In genomic region chr4:162782778-162783507, GRCh38 we compare ENCODE assay signal across 28 cellular contexts.
A peak's percentile ranks its signal among the peaks of the same experiment; 100 is the strongest.
DNase-seq lines count a peak whose midpoint lies in the region; ATAC-seq and TF ChIP-seq lines count a peak whose summit lies in the region.
"Had no signal": no experiment of that assay in that cellular context is flagged by ENCODE, and none has a peak within 500 bp of the region (broad histone marks: within the 10 kb centered on the region; RNA-seq: fewer than 3 reads in every experiment).

No MANE protein-coding gene starts in this region.

- no peaks in the 10 kb centered on the region for H3K9me3 Mint-ChIP-seq in neural crest cell
- H3K9me3 Mint-ChIP-seq: activated naive CD4-positive, alpha-beta T cell treated with anti-CD3 and anti-CD28 coated beads, Interleukin-2, amount 50 U/mL, for 24 hours; endodermal cell had no signal

- TF ChIP-seq CTCF in SK-N-SH (IDR thresholded peaks at IDR 0.05) (no peak), dorsolateral prefrontal cortex (IDR thresholded peaks at IDR 0.05 in 54 of 56, conservative IDR thresholded peaks at IDR 0.05 in 2 of 56; ENCODE audit: low read depth in 1 of 56, partially characterized antibody in 56 of 56) (peak in 5 of 56 donors; percentile 8 to 29 (median 12)), neural crest cell (conservative IDR thresholded peaks at IDR 0.05) (no peak)

- H4K20me1 ChIP-seq in SK-N-SH (ENCODE audit: insufficient read depth), result no peaks in the 10 kb centered on the region
- H4K20me1 ChIP-seq: BLaER1 had no signal

- no peak for TF ChIP-seq RAD21 in SK-N-SH (IDR thresholded peaks at IDR 0.05; ENCODE audit: low read length)

- H3K4me2 ChIP-seq in SK-N-SH, result no peak overlapping the region
- H3K4me2 ChIP-seq: BLaER1 had no signal

- H3K79me2 ChIP-seq in SK-N-SH (ENCODE audit: insufficient read depth), result no peaks in the 10 kb centered on the region

- no peak overlapping the region for H3K27ac ChIP-seq in SK-N-SH (ENCODE audit: low read depth in 2 of 2, low read length in 1 of 2)
- H3K27ac ChIP-seq in dorsolateral prefrontal cortex, result peak overlapping the region; percentile 20 to 94 (median 82)
- H3K27ac ChIP-seq: BLaER1, pancreas, right lobe of liver, SJCRH30, VCaP had no signal

- peak overlapping the region; percentile 73 for H3K27ac Mint-ChIP-seq in neural crest cell (ENCODE audit: unreplicated experiment)
- H3K27ac Mint-ChIP-seq: activated naive CD4-positive, alpha-beta T cell treated with anti-CD3 and anti-CD28 coated beads, Interleukin-2, amount 50 U/mL, for 24 hours; endodermal cell; natural killer cell had no signal

- H3K9me3 ChIP-seq in SK-N-SH, result no peaks in the 10 kb centered on the region
- H3K9me3 ChIP-seq: BLaER1, Caco-2, pancreas, right lobe of liver, SJCRH30 had no signal

- no peaks in the 10 kb centered on the region for H3K27me3 Mint-ChIP-seq in neural crest cell (ENCODE audit: low read depth)

- TF ChIP-seq EP300 in SK-N-SH (IDR thresholded peaks at IDR 0.05; ENCODE audit: borderline replicate concordance in 1 of 2, low read depth in 1 of 2, low read length in 1 of 2), result no peak

- H3F3A ChIP-seq in SK-N-SH (replicated peaks; ENCODE audit: insufficient read depth), result no peaks in the 10 kb centered on the region

- CTCF ChIA-PET in SK-N-SH (lab: Yijun Ruan, JAX), result no interaction called here

- WGBS in SK-N-SH (ENCODE audit: low lambda C conversion rate), result 12% methylated on average over 7 of the region's 7 CpGs

- H3K4me3 ChIP-seq in SK-N-SH (ENCODE audit: low read depth in 2 of 2, low read length in 1 of 2), result no peak overlapping the region
- peak overlapping the region in 31 of 59 donors; percentile 2 to 53 (median 23) for H3K4me3 ChIP-seq in dorsolateral prefrontal cortex
- H3K4me3 ChIP-seq: BLaER1, pancreas, right lobe of liver, SJCRH30 had no signal

- intact Hi-C loops in dorsolateral prefrontal cortex (cut with DNase I), result no loop called here

- peak overlapping the region; percentile 77 for H2AFZ ChIP-seq in SK-N-SH (ENCODE audit: low read depth)

- H3K36me3 Mint-ChIP-seq in neural crest cell (ENCODE audit: low read depth), result no peaks in the 10 kb centered on the region
- H3K36me3 Mint-ChIP-seq: activated naive CD4-positive, alpha-beta T cell treated with anti-CD3 and anti-CD28 coated beads, Interleukin-2, amount 50 U/mL, for 24 hours; natural killer cell had no signal

- H3K27me3 ChIP-seq in SK-N-SH (ENCODE audit: insufficient read depth), result no peaks in the 10 kb centered on the region
- no peaks in the 10 kb centered on the region for H3K27me3 ChIP-seq in dorsolateral prefrontal cortex
- H3K27me3 ChIP-seq: BLaER1, pancreas, right lobe of liver, SJCRH30 had no signal

- POLR2A ChIA-PET in SK-N-SH (lab: Yijun Ruan, JAX), result no interaction called here

- no peak overlapping the region for H3K4me3 Mint-ChIP-seq in neural crest cell
- H3K4me3 Mint-ChIP-seq: activated naive CD4-positive, alpha-beta T cell treated with anti-CD3 and anti-CD28 coated beads, Interleukin-2, amount 50 U/mL, for 24 hours; endodermal cell; natural killer cell had no signal

- H3K36me3 ChIP-seq in SK-N-SH (replicated peaks in 1 of 2; ENCODE audit: control insufficient read depth in 1 of 2, insufficient read depth in 2 of 2, low read length in 1 of 2), result no peaks in the 10 kb centered on the region
- H3K36me3 ChIP-seq: BLaER1, pancreas, right lobe of liver, SJCRH30 had no signal

- no peaks in the 10 kb centered on the region for H3K4me1 ChIP-seq in SK-N-SH (ENCODE audit: control insufficient read depth in 1 of 2, insufficient read depth in 2 of 2, low read depth in 1 of 2, low read length in 1 of 2)
- H3K4me1 ChIP-seq: BLaER1, Caco-2, pancreas, right lobe of liver, SJCRH30 had no signal

- ATAC-seq in HG03280 (IDR thresholded peaks at IDR 0.05; ENCODE audit: unreplicated experiment) (no peak), GM18870 (IDR thresholded peaks at IDR 0.05; ENCODE audit: unreplicated experiment) (no peak)
- ATAC-seq: HCT116, left lobe of liver, natural killer cell, Panc1, pancreas, right lobe of liver had no signal

- DNase-seq in C1 segment of cervical spinal cord (lab: John Stamatoyannopoulos, UW) (peak in 8 of 14 donors; percentile 2 to 53 (median 24)), SK-N-SH (no peak), dorsolateral prefrontal cortex (peak in 1 of 10 donors; percentile 14), neural crest cell (ENCODE audit: low read depth, low spot score) (no peak), iPS-NIHi11 (ENCODE audit: low spot score) (no peak), GM19240 (ENCODE audit: insufficient read length, low spot score) (no peak)
- DNase-seq: activated CD4-positive, alpha-beta T cell treated with anti-CD3 and anti-CD28 coated beads, Interleukin-2, amount 50 U/mL, for 1 hour; aorta; Caco-2; endodermal cell; glutamatergic neuron; KG1; natural killer cell; NCI-H187; NCI-H82; pancreas; right lobe of liver; SJCRH30; stimulated activated CD8-positive, alpha-beta memory T cell treated with anti-CD3 and anti-CD28 coated beads, Interleukin-4, amount 100 ng/mL, for 48 hours; T-helper 2 cell had no signal

- H3K9me2 ChIP-seq in SK-N-SH, result no peaks in the 10 kb centered on the region

- H3K4me1 Mint-ChIP-seq in neural crest cell, result peaks cover 10% of the 10 kb centered on the region
- H3K4me1 Mint-ChIP-seq: activated naive CD4-positive, alpha-beta T cell treated with anti-CD3 and anti-CD28 coated beads, Interleukin-2, amount 50 U/mL, for 24 hours; endodermal cell; natural killer cell had no signal

- H3K9ac ChIP-seq in SK-N-SH, result no peak overlapping the region
- H3K9ac ChIP-seq: BLaER1 had no signal

TF ChIP-seq in SK-N-SH, 30 proteins besides CTCF, POLR2A, EP300 and RAD21 (continues in another document):
- TF ChIP-seq MXI1 (IDR thresholded peaks at IDR 0.05; ENCODE audit: low read depth, low read length) (no peak), GATA2 (CRISPR knock-in tag; IDR thresholded peaks at IDR 0.05) (no peak), POLR2AphosphoS5 (IDR thresholded peaks at IDR 0.05; ENCODE audit: low read depth, low read length) (no peak), MAX (IDR thresholded peaks at IDR 0.05; ENCODE audit: low read depth) (no peak), EZH2phosphoT487 (IDR thresholded peaks at IDR 0.05; ENCODE audit: borderline replicate concordance, low read depth) (no peak), FOXJ3 (CRISPR knock-in tag; IDR thresholded peaks at IDR 0.05) (no peak), TEAD4 (IDR thresholded peaks at IDR 0.05; ENCODE audit: borderline replicate concordance, insufficient read depth) (no peak), TAF1 (IDR thresholded peaks at IDR 0.05; ENCODE audit: borderline replicate concordance, low read depth, low read length) (no peak), GABPA (IDR thresholded peaks at IDR 0.05; ENCODE audit: low read depth) (no peak), MEF2A (IDR thresholded peaks at IDR 0.05; ENCODE audit: borderline replicate concordance, low read depth) (no peak), ELF1 (IDR thresholded peaks at IDR 0.05) (no peak), FOXM1 (IDR thresholded peaks at IDR 0.05; ENCODE audit: low read depth) (no peak), USF1 (IDR thresholded peaks at IDR 0.05; ENCODE audit: borderline replicate concordance, low read depth) (no peak), ZBTB33 (IDR thresholded peaks at IDR 0.05; ENCODE audit: borderline replicate concordance, low read depth) (no peak), JUND (IDR thresholded peaks at IDR 0.05) (no peak), FOSL2 (IDR thresholded peaks at IDR 0.05; ENCODE audit: borderline replicate concordance, low read depth) (no peak), NRF1 (IDR thresholded peaks at IDR 0.05; ENCODE audit: low read depth, low read length) (no peak)

Comparison
In these comparisons a context has a peak if more than half of its experiments do, and no peak if none do; other contexts are left out.
1. DNase-seq: peak in C1 segment of cervical spinal cord (8 of 14); none in SK-N-SH (single experiment), neural crest cell (single experiment), iPS-NIHi11 (single experiment) and GM19240 (single experiment).
2. H3K27ac ChIP-seq: peak in dorsolateral prefrontal cortex (59 of 59); none in SK-N-SH (0 of 2).
3. H3K4me3 ChIP-seq: peak in dorsolateral prefrontal cortex (31 of 59); none in SK-N-SH (0 of 2).